In the genomic region with DNA sequence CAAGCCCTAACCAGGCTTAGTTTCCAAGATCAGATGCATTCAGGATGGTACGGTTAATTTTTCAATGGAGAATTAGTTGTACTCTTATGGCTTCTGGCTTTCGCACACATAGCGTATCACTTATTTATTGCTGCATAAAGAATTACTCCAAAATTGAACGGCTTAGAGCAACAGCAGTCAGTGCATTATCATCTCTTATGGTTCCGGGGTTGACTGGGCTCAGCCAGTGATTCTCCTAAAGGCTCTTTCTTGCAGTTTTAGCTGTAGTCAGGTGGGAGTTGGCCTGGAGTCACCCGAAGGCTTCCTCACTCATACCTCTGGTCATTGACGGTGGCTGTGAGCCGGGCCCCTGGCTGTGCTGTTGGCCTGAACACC, we compare ENCODE assay signal across 8 cellular contexts. TPM values are rescaled to one million over a fixed set of nuclear protein-coding genes. Genes with fewer than 3 reads are reported as not detected.
DNase-seq lines count a peak whose midpoint lies in the region; ATAC-seq lines count a peak whose summit lies in the region.

No MANE protein-coding gene starts in this region.

- H3K27ac Mint-ChIP-seq in activated CD4-positive, alpha-beta T cell treated with anti-CD3 and anti-CD28 coated beads, Interleukin-2, amount 10 ng/mL, durations not matched to agents 24 days and 14 days: peak overlapping the region; percentile 97
- H3K27ac Mint-ChIP-seq in activated naive CD8-positive, alpha-beta T cell: peak overlapping the region; percentile 95
- peak overlapping the region; percentile 95 to 99 for H3K27ac Mint-ChIP-seq in stimulated activated naive CD8-positive, alpha-beta T cell treated with anti-CD3 and anti-CD28 coated beads, Interleukin-15, amount 100 ng/mL, for 72 hours

- no peaks in the 10 kb centered on the region for H3K9me3 ChIP-seq in iPS-18c (ENCODE audit: control insufficient read depth, insufficient read depth, low read length)

- peak overlapping the region; percentile 96 for H3K4me3 Mint-ChIP-seq in activated CD4-positive, alpha-beta T cell treated with anti-CD3 and anti-CD28 coated beads, Interleukin-2, amount 10 ng/mL, durations not matched to agents 24 days and 14 days
- H3K4me3 Mint-ChIP-seq in activated naive CD8-positive, alpha-beta T cell: peak overlapping the region; percentile 95
- H3K4me3 Mint-ChIP-seq in stimulated activated naive CD8-positive, alpha-beta T cell treated with anti-CD3 and anti-CD28 coated beads, Interleukin-15, amount 100 ng/mL, for 72 hours: peak overlapping the region; percentile 86 to 92

- peak overlapping the region; percentile 94 for H3K4me3 ChIP-seq in iPS-18c (ENCODE audit: insufficient read depth, low read depth, low read length)

- H3K36me3 Mint-ChIP-seq in activated CD4-positive, alpha-beta T cell treated with anti-CD3 and anti-CD28 coated beads, Interleukin-2, amount 10 ng/mL, durations not matched to agents 24 days and 14 days (ENCODE audit: low read depth): peaks cover 11% of the 10 kb centered on the region
- H3K36me3 Mint-ChIP-seq in activated naive CD8-positive, alpha-beta T cell: peaks cover 3% of the 10 kb centered on the region

- no peak for DNase-seq in activated CD4-positive, alpha-beta T cell treated with anti-CD3 and anti-CD28 coated beads, Interleukin-2, amount 10 ng/mL, durations not matched to agents 24 days and 14 days
- no peak for DNase-seq in activated CD4-positive, alpha-beta T cell treated with anti-CD3 and anti-CD28 coated beads, Interleukin-2, amount 50 U/mL, for 4 hours
- DNase-seq in stimulated activated naive CD8-positive, alpha-beta T cell treated with anti-CD3 and anti-CD28 coated beads, Interleukin-15, amount 100 ng/mL, for 72 hours: no peak
- DNase-seq in GM03348 (ENCODE audit: low spot score) (no peak), Kasumi-1 (lab: John Stamatoyannopoulos, UW) (no peak)

- peaks cover 18% of the 10 kb centered on the region for H3K4me1 Mint-ChIP-seq in activated CD4-positive, alpha-beta T cell treated with anti-CD3 and anti-CD28 coated beads, Interleukin-2, amount 10 ng/mL, durations not matched to agents 24 days and 14 days
- peaks cover 30% of the 10 kb centered on the region for H3K4me1 Mint-ChIP-seq in activated naive CD8-positive, alpha-beta T cell (ENCODE audit: low read depth)
- peaks cover 46% of the 10 kb centered on the region for H3K4me1 Mint-ChIP-seq in stimulated activated naive CD8-positive, alpha-beta T cell treated with anti-CD3 and anti-CD28 coated beads, Interleukin-15, amount 100 ng/mL, for 72 hours

- intact Hi-C loops in activated CD4-positive, alpha-beta T cell treated with anti-CD3 and anti-CD28 coated beads, Interleukin-2, amount 10 ng/mL, durations not matched to agents 24 days and 14 days (cut with micrococcal nuclease): loop anchor here (1.0 to 5.0 kb wide), 3 partner anchors 43 to 170 kb away; a partner anchor contains a TSS

- no peaks in the 10 kb centered on the region for H3K27me3 Mint-ChIP-seq in activated CD4-positive, alpha-beta T cell treated with anti-CD3 and anti-CD28 coated beads, Interleukin-2, amount 10 ng/mL, durations not matched to agents 24 days and 14 days
- no peaks in the 10 kb centered on the region for H3K27me3 Mint-ChIP-seq in activated naive CD8-positive, alpha-beta T cell
- no peaks in the 10 kb centered on the region for H3K27me3 Mint-ChIP-seq in stimulated activated naive CD8-positive, alpha-beta T cell treated with anti-CD3 and anti-CD28 coated beads, Interleukin-15, amount 100 ng/mL, for 72 hours

- no peaks in the 10 kb centered on the region for H3K9me3 Mint-ChIP-seq in activated CD4-positive, alpha-beta T cell treated with anti-CD3 and anti-CD28 coated beads, Interleukin-2, amount 10 ng/mL, durations not matched to agents 24 days and 14 days
- no peaks in the 10 kb centered on the region for H3K9me3 Mint-ChIP-seq in activated naive CD8-positive, alpha-beta T cell (ENCODE audit: low read depth)
- no peaks in the 10 kb centered on the region for H3K9me3 Mint-ChIP-seq in stimulated activated naive CD8-positive, alpha-beta T cell treated with anti-CD3 and anti-CD28 coated beads, Interleukin-15, amount 100 ng/mL, for 72 hours

- no peak for ATAC-seq in stimulated activated naive CD8-positive, alpha-beta T cell treated with anti-CD3 and anti-CD28 coated beads, Interleukin-15, amount 100 ng/mL, for 72 hours
- no peak for ATAC-seq in GM18519 (IDR thresholded peaks at IDR 0.05; ENCODE audit: low FRiP score, unreplicated experiment)

RNA-seq across cellular contexts. Expression of a gene that starts 0.6 kb away (rescaled TPM):
- 72.5 and 76.5 TPM in 2 replicates for total RNA-seq in activated CD4-positive, alpha-beta T cell treated with anti-CD3 and anti-CD28 coated beads, Interleukin-2, amount 10 ng/mL, durations not matched to agents 24 days and 14 days

RNA-seq across cellular contexts. Expression of a gene that starts 43.3 kb away (rescaled TPM):
- total RNA-seq in activated CD4-positive, alpha-beta T cell treated with anti-CD3 and anti-CD28 coated beads, Interleukin-2, amount 10 ng/mL, durations not matched to agents 24 days and 14 days: 9.2 and 9.5 TPM in 2 replicates
